ENCODE assay signal across 10 cellular contexts in genomic region chr3:105365171-105365535, GRCh38. TPM values are rescaled to one million over a fixed set of nuclear protein-coding genes. Genes with fewer than 3 reads are reported as not detected.
DNase-seq lines count a peak whose midpoint lies in the region; ATAC-seq and TF ChIP-seq lines count a peak whose summit lies in the region.
"Had no signal": no experiment of that assay in that cellular context is flagged by ENCODE, and none has a peak within 500 bp of the region (broad histone marks: within the 10 kb centered on the region; RNA-seq: fewer than 3 reads in every experiment).

No MANE protein-coding gene starts in this region.

- peaks cover 29% of the 10 kb centered on the region for H3K4me1 Mint-ChIP-seq in T-helper 2 cell treated with Interferon-gamma antibody and Interleukin-4, amounts not matched to agents 5 μg/mL and 100 μg/mL, for 36 hours (ENCODE audit: low read depth)
- peaks cover 54% of the 10 kb centered on the region for H3K4me1 Mint-ChIP-seq in activated naive CD8-positive, alpha-beta T cell treated with anti-CD3 and anti-CD28 coated beads, Interleukin-2, amount 50 U/mL, for 24 hours

- H3K9me3 Mint-ChIP-seq in T-helper 2 cell treated with Interferon-gamma antibody and Interleukin-4, amounts not matched to agents 5 μg/mL and 100 μg/mL, for 36 hours: no peaks in the 10 kb centered on the region
- H3K9me3 Mint-ChIP-seq in activated naive CD8-positive, alpha-beta T cell treated with anti-CD3 and anti-CD28 coated beads, Interleukin-2, amount 50 U/mL, for 24 hours: no peaks in the 10 kb centered on the region

- peak overlapping the region; percentile 24 for H3K4me3 Mint-ChIP-seq in T-helper 2 cell treated with Interferon-gamma antibody and Interleukin-4, amounts not matched to agents 5 μg/mL and 100 μg/mL, for 36 hours
- H3K4me3 Mint-ChIP-seq in activated naive CD8-positive, alpha-beta T cell treated with anti-CD3 and anti-CD28 coated beads, Interleukin-2, amount 50 U/mL, for 24 hours: peak overlapping the region; percentile 92

- H3K4me1 ChIP-seq in iPS-20b (ENCODE audit: insufficient read depth, low read length) (peaks cover 9% of the 10 kb centered on the region; the same call in 1 of the 2 replicates), suprapubic skin (peaks cover 32% of the 10 kb centered on the region)

- H3K27ac Mint-ChIP-seq in T-helper 2 cell treated with Interferon-gamma antibody and Interleukin-4, amounts not matched to agents 5 μg/mL and 100 μg/mL, for 36 hours: no peak overlapping the region
- H3K27ac Mint-ChIP-seq in activated naive CD8-positive, alpha-beta T cell treated with anti-CD3 and anti-CD28 coated beads, Interleukin-2, amount 50 U/mL, for 24 hours: no peak overlapping the region

- H3K27me3 Mint-ChIP-seq in T-helper 2 cell treated with Interferon-gamma antibody and Interleukin-4, amounts not matched to agents 5 μg/mL and 100 μg/mL, for 36 hours (ENCODE audit: low read depth): peaks cover 34% of the 10 kb centered on the region
- peaks cover 30% of the 10 kb centered on the region for H3K27me3 Mint-ChIP-seq in activated naive CD8-positive, alpha-beta T cell treated with anti-CD3 and anti-CD28 coated beads, Interleukin-2, amount 50 U/mL, for 24 hours

- H3K36me3 Mint-ChIP-seq in T-helper 2 cell treated with Interferon-gamma antibody and Interleukin-4, amounts not matched to agents 5 μg/mL and 100 μg/mL, for 36 hours (ENCODE audit: low read depth): no peaks in the 10 kb centered on the region
- H3K36me3 Mint-ChIP-seq in activated naive CD8-positive, alpha-beta T cell treated with anti-CD3 and anti-CD28 coated beads, Interleukin-2, amount 50 U/mL, for 24 hours (ENCODE audit: low read depth): no peaks in the 10 kb centered on the region

- H3K4me3 ChIP-seq in iPS-20b (ENCODE audit: low read length) (peak overlapping the region; percentile 91), suprapubic skin (peak overlapping the region; percentile 64)

- no peaks in the 10 kb centered on the region for H3K9me3 ChIP-seq in iPS-20b (ENCODE audit: insufficient read depth, low read depth, low read length)
- no peaks in the 10 kb centered on the region for H3K9me3 ChIP-seq in suprapubic skin
- H3K9me3 ChIP-seq: ovary, uterus had no signal

- TF ChIP-seq CTCF in suprapubic skin (IDR thresholded peaks at IDR 0.05): no peak

- peak overlapping the region; percentile 74; the same call in 1 of the 2 replicates for H3K9ac ChIP-seq in iPS-20b (ENCODE audit: low read depth, low read length)

- H3K27ac ChIP-seq in iPS-20b (ENCODE audit: low read length) (no peak overlapping the region), suprapubic skin (no peak overlapping the region)

- no peak for TF ChIP-seq EP300 in suprapubic skin (IDR thresholded peaks at IDR 0.05)

- WGBS in suprapubic skin: 13% methylated on average over 1 of the region's 1 CpG

- DNase-seq in T-helper 2 cell treated with Interferon-gamma antibody and Interleukin-4, amounts not matched to agents 5 μg/mL and 100 μg/mL, for 36 hours (ENCODE audit: low spot score): no peak
- no peak for DNase-seq in T-helper 2 cell
- no peak for DNase-seq in activated naive CD8-positive, alpha-beta T cell treated with anti-CD3 and anti-CD28 coated beads, Interleukin-2, amount 50 U/mL, for 24 hours
- DNase-seq in suprapubic skin (ENCODE audit: low spot score in 2 of 2): no peak
- DNase-seq in Ammon's horn (ENCODE audit: low spot score): no peak
- DNase-seq: uterus had no signal

- no peak for TF ChIP-seq POLR2A in suprapubic skin (IDR thresholded peaks at IDR 0.05)

- ATAC-seq in activated naive CD8-positive, alpha-beta T cell treated with anti-CD3 and anti-CD28 coated beads, Interleukin-2, amount 50 U/mL, for 24 hours: no peak
- ATAC-seq in GM18858 (IDR thresholded peaks at IDR 0.05; ENCODE audit: unreplicated experiment) (no peak), HG02852 (IDR thresholded peaks at IDR 0.05; ENCODE audit: unreplicated experiment) (no peak)

- H3K36me3 ChIP-seq in iPS-20b (ENCODE audit: insufficient read depth, low read depth, low read length) (no peaks in the 10 kb centered on the region), suprapubic skin (no peaks in the 10 kb centered on the region)
- H3K36me3 ChIP-seq: ovary, uterus had no signal

- H3K27me3 ChIP-seq in iPS-20b (ENCODE audit: insufficient read depth, low read length) (peaks cover 26% of the 10 kb centered on the region; the same call in 1 of the 2 replicates), suprapubic skin (no peaks in the 10 kb centered on the region)
- H3K27me3 ChIP-seq: ovary, uterus had no signal

RNA-seq across cellular contexts. Expression of gene ALCAM, which starts 1.6 kb away (rescaled TPM):
- 10 to 100 TPM; 27.6 to 65.5 (median 42.1) TPM for total RNA-seq in suprapubic skin
